16 cellular contexts compared by ENCODE assay signal in the genomic region with DNA sequence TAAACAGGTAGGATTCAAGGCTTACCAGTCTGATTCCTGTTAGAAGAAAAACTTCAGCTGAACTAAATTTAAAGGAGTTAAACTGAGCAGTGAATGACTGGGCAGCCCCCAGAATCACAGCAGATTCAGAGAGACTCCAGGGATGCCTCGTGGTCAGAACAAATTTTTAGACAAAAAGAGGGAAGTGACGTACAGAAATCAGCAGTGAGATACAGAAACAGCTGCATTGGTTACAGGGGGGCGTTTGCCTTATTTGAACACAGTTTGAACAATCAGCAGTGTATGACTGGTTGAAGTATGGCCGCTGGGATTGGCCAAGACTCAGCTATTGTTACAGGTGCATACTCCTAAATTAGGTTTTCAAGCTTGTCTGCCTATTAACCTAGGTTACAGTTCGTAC. TPM values are rescaled to one million over a fixed set of nuclear protein-coding genes. Genes with fewer than 3 reads are reported as not detected.
DNase-seq lines count a peak whose midpoint lies in the region; ATAC-seq and TF ChIP-seq lines count a peak whose summit lies in the region.
"Had no signal": no experiment of that assay in that cellular context is flagged by ENCODE, and none has a peak within 500 bp of the region (broad histone marks: within the 10 kb centered on the region; RNA-seq: fewer than 3 reads in every experiment).

No MANE protein-coding gene starts in this region.

- H3K36me3 Mint-ChIP-seq in osteocyte (ENCODE audit: unreplicated experiment) (no peaks in the 10 kb centered on the region), T-helper 17 cell (ENCODE audit: low read depth) (peaks cover 2% of the 10 kb centered on the region)
- H3K36me3 Mint-ChIP-seq in activated T-cell treated with anti-CD3 and anti-CD28 coated beads, Interleukin-2, amount 50 U/mL, for 72 hours (ENCODE audit: insufficient read depth in 2 of 2) = peaks cover 3 to 4% of the 10 kb centered on the region in 2 donors

- DNase-seq in GF-D8 (lab: John Stamatoyannopoulos, UW) = peak; percentile 37
- DNase-seq in NCI-H69 (lab: John Stamatoyannopoulos, UW) = peak; percentile 28
- DNase-seq in colonic mucosa = peak; percentile 49
- no peak for DNase-seq in osteocyte (ENCODE audit: extremely low spot score, unreplicated experiment)
- no peak for DNase-seq in T-helper 17 cell
- no peak for DNase-seq in activated T-cell treated with anti-CD3 and anti-CD28 coated beads, Interleukin-2, amount 50 U/mL, for 72 hours
- DNase-seq in central memory CD4-positive, alpha-beta T cell = no peak
- DNase-seq: activated CD4-positive, alpha-beta T cell treated with anti-CD3 and anti-CD28 coated beads, Interleukin-2, amount 50 U/mL, for 1 hour; effector CD8-positive, alpha-beta T cell; foreskin fibroblast; NCI-H2081 treated with DMSO at 0.1 percent for 48 hours; stimulated activated CD8-positive, alpha-beta memory T cell treated with anti-CD3 and anti-CD28 coated beads, Interleukin-4, amount 100 ng/mL, for 48 hours; T-helper 1 cell; uterus had no signal

- H3K9ac ChIP-seq in colonic mucosa (ENCODE audit: low read depth in 2 of 2, low read length in 2 of 2) = peak overlapping the region in 1 of 2 donors; percentile 54

- ATAC-seq in T-helper 17 cell (no peak), HG02610 (IDR thresholded peaks at IDR 0.05; ENCODE audit: unreplicated experiment) (no peak)
- no peak for ATAC-seq in activated T-cell treated with anti-CD3 and anti-CD28 coated beads, Interleukin-2, amount 50 U/mL, for 72 hours (replicated peaks in 1 of 2)
- ATAC-seq: GM23338 had no signal

- H3K27me3 ChIP-seq in colonic mucosa = no peaks in the 10 kb centered on the region
- H3K27me3 ChIP-seq: uterus had no signal

- no peaks in the 10 kb centered on the region for H3K9me3 ChIP-seq in colonic mucosa
- no peaks in the 10 kb centered on the region for H3K9me3 ChIP-seq in T-helper 17 cell (ENCODE audit: control insufficient read depth, low read length, poor library complexity, severe bottlenecking)
- H3K9me3 ChIP-seq: uterus had no signal

- no peaks in the 10 kb centered on the region for H3K27me3 Mint-ChIP-seq in osteocyte (ENCODE audit: unreplicated experiment)
- no peaks in the 10 kb centered on the region for H3K27me3 Mint-ChIP-seq in T-helper 17 cell
- H3K27me3 Mint-ChIP-seq in activated T-cell treated with anti-CD3 and anti-CD28 coated beads, Interleukin-2, amount 50 U/mL, for 72 hours (ENCODE audit: low read depth) = no peaks in the 10 kb centered on the region

- H3K27ac ChIP-seq in colonic mucosa = peak overlapping the region; percentile 91
- H3K27ac ChIP-seq: uterus had no signal

- peaks cover 15% of the 10 kb centered on the region for H3K4me1 Mint-ChIP-seq in osteocyte (ENCODE audit: unreplicated experiment)
- H3K4me1 Mint-ChIP-seq in T-helper 17 cell = peaks cover 14% of the 10 kb centered on the region
- peaks cover 7% of the 10 kb centered on the region for H3K4me1 Mint-ChIP-seq in activated T-cell treated with anti-CD3 and anti-CD28 coated beads, Interleukin-2, amount 50 U/mL, for 72 hours (ENCODE audit: low read depth)

- H3K4me1 ChIP-seq in colonic mucosa = peaks cover 7% of the 10 kb centered on the region

- no peaks in the 10 kb centered on the region for H3K36me3 ChIP-seq in colonic mucosa
- H3K36me3 ChIP-seq: uterus had no signal

- no peaks in the 10 kb centered on the region for H3K9me3 Mint-ChIP-seq in osteocyte (ENCODE audit: unreplicated experiment)
- H3K9me3 Mint-ChIP-seq in activated T-cell treated with anti-CD3 and anti-CD28 coated beads, Interleukin-2, amount 50 U/mL, for 72 hours = no peaks in the 10 kb centered on the region
- H3K9me3 Mint-ChIP-seq: GM23338 had no signal

- H3K27ac Mint-ChIP-seq in osteocyte (ENCODE audit: unreplicated experiment) (no peak overlapping the region), T-helper 17 cell (no peak overlapping the region)
- H3K27ac Mint-ChIP-seq in activated T-cell treated with anti-CD3 and anti-CD28 coated beads, Interleukin-2, amount 50 U/mL, for 72 hours = no peak overlapping the region
- H3K27ac Mint-ChIP-seq: GM23338 had no signal

- H3K4me3 ChIP-seq in colonic mucosa = no peak overlapping the region
- H3K4me3 ChIP-seq: GM23338, uterus had no signal

- TF ChIP-seq CTCF in colonic mucosa (IDR thresholded peaks at IDR 0.05) (no peak), osteocyte (IDR thresholded peaks at IDR 0.05) (no peak)

- H3K4me3 Mint-ChIP-seq in osteocyte (ENCODE audit: unreplicated experiment) = peak overlapping the region; percentile 16
- no peak overlapping the region for H3K4me3 Mint-ChIP-seq in T-helper 17 cell
- no peak overlapping the region for H3K4me3 Mint-ChIP-seq in activated T-cell treated with anti-CD3 and anti-CD28 coated beads, Interleukin-2, amount 50 U/mL, for 72 hours

- intact Hi-C loops in colonic mucosa (cut with DNase I) = no loop called here

RNA-seq across cellular contexts. Expression of a gene that starts 2.1 kb away (rescaled TPM):
- total RNA-seq in colonic mucosa (10 to 100 TPM in 1 of 2 donors, 1 to 10 TPM in 1; 8.0 to 14.1 TPM), osteocyte (3.9 and 4.9 TPM in 2 replicates), T-helper 17 cell (1 to 10 TPM in 1 of 2 donors, under 1 TPM in 1; 0.99 to 3.0 TPM)
- total RNA-seq in activated T-cell treated with anti-CD3 and anti-CD28 coated beads, Interleukin-2, amount 50 U/mL, for 72 hours = 1 to 10 TPM; 3.7 to 6.4 TPM

RNA-seq across cellular contexts. Expression of a gene that starts 58.6 kb away (rescaled TPM):
- total RNA-seq in colonic mucosa (10 to 100 TPM; 21.7 to 35.0 TPM), osteocyte (33.4 and 38.5 TPM in 2 replicates), T-helper 17 cell (10 to 100 TPM; 18.5 to 27.5 TPM)
- 10 to 100 TPM; 12.1 to 12.6 TPM for total RNA-seq in activated T-cell treated with anti-CD3 and anti-CD28 coated beads, Interleukin-2, amount 50 U/mL, for 72 hours

Comparison
In these comparisons a context has a peak if more than half of its experiments do, and no peak if none do; other contexts are left out.
1. DNase-seq: peak in GF-D8 (single experiment), NCI-H69 (single experiment) and colonic mucosa (single experiment); none in osteocyte (single experiment), T-helper 17 cell (0 of 3), activated T-cell treated with anti-CD3 and anti-CD28 coated beads, Interleukin-2, amount 50 U/mL, for 72 hours (0 of 2) and central memory CD4-positive, alpha-beta T cell (single experiment).